8 cellular contexts compared by ENCODE assay signal in genomic region chr7:74173866-74174605, GRCh38. TPM values are rescaled to one million over a fixed set of nuclear protein-coding genes. Genes with fewer than 3 reads are reported as not detected.
A peak's percentile ranks its signal among the peaks of the same experiment; 100 is the strongest.
DNase-seq lines count a peak whose midpoint lies in the region; ATAC-seq and TF ChIP-seq lines count a peak whose summit lies in the region.

Gene EIF4H (plus strand): TSS chr7:74174356. CDS start chr7:74174384, 28 bp downstream.

- H3K4me1 Mint-ChIP-seq in GM23338 (peaks cover 37% of the 10 kb centered on the region), naive B cell (peaks cover 32 to 49% (median 38%) of the 10 kb centered on the region in 3 donors)
- peaks cover 45% of the 10 kb centered on the region for H3K4me1 Mint-ChIP-seq in activated T-helper 1 cell treated with anti-CD3 and anti-CD28 coated beads, Interleukin-12 subunit alpha, Interleukin-12 subunit beta, Interleukin-2, Interleukin-4 antibody, amounts not matched to agents 30 ng/mL and 10 ng/mL and 1 ng/mL, durations not matched to agents 14 hours and 24 hours and 36 hours (ENCODE audit: low read depth)
- peaks cover 41% of the 10 kb centered on the region for H3K4me1 Mint-ChIP-seq in stimulated activated effector memory CD8-positive, alpha-beta T cell treated with anti-CD3 and anti-CD28 coated beads, Interleukin-12 subunit alpha, Interleukin-12 subunit beta, amount 100 ng/mL, for 72 hours

- H3K27ac Mint-ChIP-seq in GM23338 (peak within 1 kb of the TSS; percentile 95), naive B cell (peak within 1 kb of the TSS; percentile 91 to 100 (median 96))
- H3K27ac Mint-ChIP-seq in activated T-helper 1 cell treated with anti-CD3 and anti-CD28 coated beads, Interleukin-12 subunit alpha, Interleukin-12 subunit beta, Interleukin-2, Interleukin-4 antibody, amounts not matched to agents 30 ng/mL and 10 ng/mL and 1 ng/mL, durations not matched to agents 14 hours and 24 hours and 36 hours: peak within 1 kb of the TSS; percentile 90
- H3K27ac Mint-ChIP-seq in stimulated activated effector memory CD8-positive, alpha-beta T cell treated with anti-CD3 and anti-CD28 coated beads, Interleukin-12 subunit alpha, Interleukin-12 subunit beta, amount 100 ng/mL, for 72 hours: peak within 1 kb of the TSS; percentile 94

- peak within 1 kb of the TSS; percentile 92 for H3K4me2 ChIP-seq in DOHH2 (ENCODE audit: low read length)
- H3K4me2 ChIP-seq in GM23338: peak within 1 kb of the TSS; percentile 94

- peaks cover 41% of the 10 kb centered on the region for H4K20me1 ChIP-seq in DOHH2 (ENCODE audit: control insufficient read depth, insufficient read depth, low read depth, low read length)
- peaks cover 38% of the 10 kb centered on the region for H4K20me1 ChIP-seq in GM23338 (replicated peaks; ENCODE audit: insufficient read depth)

- intact Hi-C loops in activated T-helper 1 cell treated with anti-CD3 and anti-CD28 coated beads, Interleukin-12 subunit alpha, Interleukin-12 subunit beta, Interleukin-2, Interleukin-4 antibody, amounts not matched to agents 30 ng/mL and 10 ng/mL and 1 ng/mL, durations not matched to agents 14 hours and 24 hours and 36 hours (cut with micrococcal nuclease): loop anchor here (1.0 to 10.0 kb wide), 8 partner anchors 80 to 596 kb away; partner anchors contain the start of genes ABHD11, BUD23, DNAJC30 and GTF2I

- H3K27me3 ChIP-seq in DOHH2 (ENCODE audit: control insufficient read depth, low read length) (no peaks in the 10 kb centered on the region), GM23338 (ENCODE audit: insufficient read depth) (no peaks in the 10 kb centered on the region)

- H3K79me2 ChIP-seq in DOHH2 (ENCODE audit: control insufficient read depth, low read length): peaks cover 66% of the 10 kb centered on the region
- H3K79me2 ChIP-seq in GM23338 (replicated peaks; ENCODE audit: insufficient read depth): peaks cover 48% of the 10 kb centered on the region

- peak; percentile 92 for ATAC-seq in GM23338
- ATAC-seq in naive B cell (ENCODE audit: low read depth in 2 of 2): peak; percentile 80 to 85
- peak; percentile 90 for ATAC-seq in stimulated activated effector memory CD8-positive, alpha-beta T cell treated with anti-CD3 and anti-CD28 coated beads, Interleukin-12 subunit alpha, Interleukin-12 subunit beta, amount 100 ng/mL, for 72 hours

- H3K9me3 ChIP-seq in DOHH2 (ENCODE audit: control insufficient read depth, insufficient read depth, low read length): no peaks in the 10 kb centered on the region

- H2AFZ ChIP-seq in GM23338: peak within 1 kb of the TSS; percentile 76; the same call in 1 of the 2 replicates

- TF ChIP-seq CTCF in DOHH2 (IDR thresholded peaks at IDR 0.05; ENCODE audit: low read depth, low read length, poor library complexity, severe bottlenecking): peak; percentile 9
- no peak for TF ChIP-seq CTCF in GM23338 (conservative IDR thresholded peaks at IDR 0.05; ENCODE audit: low read depth in 2 of 2)

- H3K4me3 Mint-ChIP-seq in GM23338 (peak within 1 kb of the TSS; percentile 95), naive B cell (peak within 1 kb of the TSS; percentile 82 to 94 (median 90))
- H3K4me3 Mint-ChIP-seq in activated T-helper 1 cell treated with anti-CD3 and anti-CD28 coated beads, Interleukin-12 subunit alpha, Interleukin-12 subunit beta, Interleukin-2, Interleukin-4 antibody, amounts not matched to agents 30 ng/mL and 10 ng/mL and 1 ng/mL, durations not matched to agents 14 hours and 24 hours and 36 hours: peak within 1 kb of the TSS; percentile 94
- H3K4me3 Mint-ChIP-seq in stimulated activated effector memory CD8-positive, alpha-beta T cell treated with anti-CD3 and anti-CD28 coated beads, Interleukin-12 subunit alpha, Interleukin-12 subunit beta, amount 100 ng/mL, for 72 hours: peak within 1 kb of the TSS; percentile 85

- peak within 1 kb of the TSS; percentile 89 for H3K4me3 ChIP-seq in DOHH2 (ENCODE audit: low read length)
- peak within 1 kb of the TSS; percentile 81 for H3K4me3 ChIP-seq in GM23338

- peak within 1 kb of the TSS; percentile 66 for H3K27ac ChIP-seq in DOHH2 (ENCODE audit: low read depth, low read length)
- peak within 1 kb of the TSS; percentile 88 for H3K27ac ChIP-seq in GM23338 (ENCODE audit: low read depth)

- H3K36me3 Mint-ChIP-seq in GM23338 (ENCODE audit: low read depth) (peaks cover 31% of the 10 kb centered on the region), naive B cell (no peaks in the 10 kb centered on the region)
- H3K36me3 Mint-ChIP-seq in activated T-helper 1 cell treated with anti-CD3 and anti-CD28 coated beads, Interleukin-12 subunit alpha, Interleukin-12 subunit beta, Interleukin-2, Interleukin-4 antibody, amounts not matched to agents 30 ng/mL and 10 ng/mL and 1 ng/mL, durations not matched to agents 14 hours and 24 hours and 36 hours (ENCODE audit: low read depth): peaks cover 23% of the 10 kb centered on the region
- peaks cover 55% of the 10 kb centered on the region for H3K36me3 Mint-ChIP-seq in stimulated activated effector memory CD8-positive, alpha-beta T cell treated with anti-CD3 and anti-CD28 coated beads, Interleukin-12 subunit alpha, Interleukin-12 subunit beta, amount 100 ng/mL, for 72 hours

- H3K36me3 ChIP-seq in DOHH2 (ENCODE audit: control insufficient read depth, low read length) (peaks cover 49% of the 10 kb centered on the region), GM23338 (ENCODE audit: insufficient read depth) (peaks cover 7% of the 10 kb centered on the region; the same call in 1 of the 2 replicates)

- H3K9me3 Mint-ChIP-seq in GM23338 (no peaks in the 10 kb centered on the region), naive B cell (no peaks in the 10 kb centered on the region)
- no peaks in the 10 kb centered on the region for H3K9me3 Mint-ChIP-seq in activated T-helper 1 cell treated with anti-CD3 and anti-CD28 coated beads, Interleukin-12 subunit alpha, Interleukin-12 subunit beta, Interleukin-2, Interleukin-4 antibody, amounts not matched to agents 30 ng/mL and 10 ng/mL and 1 ng/mL, durations not matched to agents 14 hours and 24 hours and 36 hours
- H3K9me3 Mint-ChIP-seq in stimulated activated effector memory CD8-positive, alpha-beta T cell treated with anti-CD3 and anti-CD28 coated beads, Interleukin-12 subunit alpha, Interleukin-12 subunit beta, amount 100 ng/mL, for 72 hours: no peaks in the 10 kb centered on the region

- H3F3A ChIP-seq in DOHH2 (ENCODE audit: control insufficient read depth, insufficient read depth) (peaks cover 5% of the 10 kb centered on the region), GM23338 (replicated peaks; ENCODE audit: low read depth) (peaks cover 8% of the 10 kb centered on the region)

- H3K27me3 Mint-ChIP-seq in GM23338 (ENCODE audit: insufficient read depth, low read depth, poor library complexity): peaks cover 6% of the 10 kb centered on the region
- H3K27me3 Mint-ChIP-seq in activated T-helper 1 cell treated with anti-CD3 and anti-CD28 coated beads, Interleukin-12 subunit alpha, Interleukin-12 subunit beta, Interleukin-2, Interleukin-4 antibody, amounts not matched to agents 30 ng/mL and 10 ng/mL and 1 ng/mL, durations not matched to agents 14 hours and 24 hours and 36 hours (ENCODE audit: insufficient read depth): peaks cover 3% of the 10 kb centered on the region
- no peaks in the 10 kb centered on the region for H3K27me3 Mint-ChIP-seq in naive B cell

- H3K9me2 ChIP-seq in DOHH2 (replicated peaks; ENCODE audit: control insufficient read depth, low read length): no peaks in the 10 kb centered on the region
- H3K9me2 ChIP-seq in GM23338 (ENCODE audit: insufficient read depth): no peaks in the 10 kb centered on the region

- H3K4me1 ChIP-seq in DOHH2 (ENCODE audit: control insufficient read depth, low read length) (peaks cover 50% of the 10 kb centered on the region), GM23338 (ENCODE audit: insufficient read depth) (peaks cover 21% of the 10 kb centered on the region)

- DNase-seq in GM23338 (ENCODE audit: low spot score): peak; percentile 95
- peak; percentile 96 for DNase-seq in LHCN-M2 (ENCODE audit: low read depth)
- DNase-seq in RPMI7951 (ENCODE audit: low read depth): peak; percentile 94
- DNase-seq in activated T-helper 1 cell treated with anti-CD3 and anti-CD28 coated beads, Interleukin-12 subunit alpha, Interleukin-12 subunit beta, Interleukin-2, Interleukin-4 antibody, amounts not matched to agents 30 ng/mL and 10 ng/mL and 1 ng/mL, durations not matched to agents 14 hours and 24 hours and 36 hours (ENCODE audit: low spot score): peak; percentile 93
- DNase-seq in fibroblast of gingiva (ENCODE audit: low read depth): peak; percentile 96
- DNase-seq in naive B cell: peak; percentile 96
- DNase-seq in stimulated activated effector memory CD8-positive, alpha-beta T cell treated with anti-CD3 and anti-CD28 coated beads, Interleukin-12 subunit alpha, Interleukin-12 subunit beta, amount 100 ng/mL, for 72 hours (ENCODE audit: low spot score in 2 of 2): peak; percentile 99

TF ChIP-seq in GM23338, 12 proteins besides CTCF, POLR2A, EP300 and RAD21 (continues in another document):
- TF ChIP-seq JUNB (IDR thresholded peaks at IDR 0.05; ENCODE audit: unreplicated experiment) (no peak), NANOG (IDR thresholded peaks at IDR 0.05; ENCODE audit: borderline replicate concordance) (no peak), POLR2AphosphoS5 (IDR thresholded peaks at IDR 0.05; ENCODE audit: low read depth) (peak; percentile 86), ZNF331 (CRISPR knock-in tag; IDR thresholded peaks at IDR 0.05; ENCODE audit: low read depth) (no peak), ETS1 (IDR thresholded peaks at IDR 0.05) (no peak), STAT1 (IDR thresholded peaks at IDR 0.05; ENCODE audit: unreplicated experiment) (no peak), ZNF114 (CRISPR knock-in tag; IDR thresholded peaks at IDR 0.05) (0 out of 2 replicates have a peak, but pooled peaks have one; percentile 69), EZH2phosphoT487 (IDR thresholded peaks at IDR 0.05; ENCODE audit: unreplicated experiment) (no peak)

RNA-seq across cellular contexts. Expression of gene EIF4H, which starts in this region (rescaled TPM):
- total RNA-seq in GM23338 (2014; rRNA removed; shearing (Covaris generic)): 298 and 309 TPM in 2 replicates
- polyA plus RNA-seq in GM23338 (2016; fragmentation: Nextera tagmentation; extraction: Ambion mirVana) (183 and 197 TPM in 2 replicates), naive B cell (ENCODE audit: low read depth in 6 of 6) (100 to 1,000 TPM; 185 to 247 (median 209) TPM)
- total RNA-seq in LHCN-M2 (2014; rRNA removed): 433 and 448 TPM in 2 replicates
- polyA plus RNA-seq in LHCN-M2 (2012): 362 TPM
- 190 and 239 TPM in 2 replicates for total RNA-seq in RPMI7951 (2014; rRNA removed; shearing (Covaris generic))
- total RNA-seq in activated T-helper 1 cell treated with anti-CD3 and anti-CD28 coated beads, Interleukin-12 subunit alpha, Interleukin-12 subunit beta, Interleukin-2, Interleukin-4 antibody, amounts not matched to agents 30 ng/mL and 10 ng/mL and 1 ng/mL, durations not matched to agents 14 hours and 24 hours and 36 hours: 343 and 355 TPM in 2 replicates

Comparison
In these comparisons a context has a peak if more than half of its experiments do, and no peak if none do; other contexts are left out.
1. Peak in every context shown above with its lines: DNase-seq, ATAC-seq, H3K4me3 ChIP-seq and H3K27ac ChIP-seq.